Comparison of ENCODE assay signal across 16 cellular contexts in the genomic region with DNA sequence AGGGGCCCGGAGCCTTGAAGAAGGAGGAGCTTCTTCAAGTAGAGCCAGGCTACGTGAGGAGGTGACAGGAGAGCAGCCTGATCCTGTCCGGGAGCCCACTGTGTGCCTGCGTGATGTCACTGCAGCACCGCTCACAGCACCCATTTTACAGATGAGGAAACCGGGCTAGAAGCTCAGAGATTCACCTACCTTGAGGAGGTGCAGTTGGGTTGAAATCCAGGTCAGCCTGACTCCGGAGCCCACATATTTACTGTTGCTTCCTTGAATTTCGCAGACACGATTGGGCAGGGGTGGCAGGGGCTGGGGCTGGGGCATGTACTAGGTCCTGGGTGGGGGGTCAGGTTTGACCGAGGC. TPM values are rescaled to one million over a fixed set of nuclear protein-coding genes. Genes with fewer than 3 reads are reported as not detected.
DNase-seq lines count a peak whose midpoint lies in the region; ATAC-seq and TF ChIP-seq lines count a peak whose summit lies in the region.
"Had no signal": no experiment of that assay in that cellular context is flagged by ENCODE, and none has a peak within 500 bp of the region (broad histone marks: within the 10 kb centered on the region; RNA-seq: fewer than 3 reads in every experiment).

No MANE protein-coding gene starts in this region.

- H3K9ac ChIP-seq in H9 (ENCODE audit: extremely low read depth, insufficient read length, low read length), result no peak overlapping the region
- H3K9ac ChIP-seq in OCI-LY3 (ENCODE audit: low read length), result peak overlapping the region; percentile 49

- no peak for TF ChIP-seq EP300 in sigmoid colon (IDR thresholded peaks at IDR 0.05)

- H3K27ac Mint-ChIP-seq in H9, result no peak overlapping the region; a peak in 1 of 7 replicates
- H3K27ac Mint-ChIP-seq in T-cell, result no peak overlapping the region

- H4K20me1 ChIP-seq in H9 (ENCODE audit: control insufficient read depth, insufficient read depth, insufficient read length) (no peaks in the 10 kb centered on the region), OCI-LY3 (ENCODE audit: insufficient read depth, low read length) (no peaks in the 10 kb centered on the region)

- H3K4me2 ChIP-seq in H9 (ENCODE audit: insufficient read depth, insufficient read length, low read length) (peak overlapping the region; percentile 84), OCI-LY3 (ENCODE audit: low read length) (peak overlapping the region; percentile 63)

- H3K4me3 ChIP-seq in OCI-LY3 (ENCODE audit: low read length) (peak overlapping the region; percentile 41), iPS-11a (ENCODE audit: low read depth, low read length) (peak overlapping the region; percentile 28), sigmoid colon (peak overlapping the region in 3 of 4 donors; percentile 26 to 36 (median 34))

- H2AK5ac ChIP-seq in H9 (ENCODE audit: insufficient read length, low read length), result no peak overlapping the region

- no peak overlapping the region for H2BK5ac ChIP-seq in H9 (ENCODE audit: insufficient read length, low read length)

- CTCF ChIA-PET in T-cell (lab: Charles Lee), result interaction anchor here in 1 of 2 donors (0.6 kb wide), 1 partner anchor 844 kb away, joined by 3 read pairs; no protein-coding TSS in a partner anchor

- no peak overlapping the region for H3K27ac ChIP-seq in H9 (ENCODE audit: insufficient read length, low read depth, low read length)
- peak overlapping the region; percentile 37 for H3K27ac ChIP-seq in OCI-LY3 (ENCODE audit: low read length)
- peak overlapping the region; percentile 43 to 59 (median 53) for H3K27ac ChIP-seq in sigmoid colon
- H3K27ac ChIP-seq: neutrophil had no signal

- peaks cover 4% of the 10 kb centered on the region; the same call in 1 of the 2 replicates for H3K4me1 ChIP-seq in H9 (ENCODE audit: insufficient read depth, low read length)
- peaks cover 57% of the 10 kb centered on the region for H3K4me1 ChIP-seq in OCI-LY3 (ENCODE audit: low read length)
- peaks cover 0 to 32% (median 23%) of the 10 kb centered on the region in 4 donors for H3K4me1 ChIP-seq in sigmoid colon

- no peaks in the 10 kb centered on the region for H3K36me3 ChIP-seq in OCI-LY3 (replicated peaks; ENCODE audit: low read depth, low read length)
- H3K36me3 ChIP-seq in sigmoid colon, result no peaks in the 10 kb centered on the region
- H3K36me3 ChIP-seq: neutrophil had no signal

- POLR2A ChIA-PET in T-cell (lab: Charles Lee), result interaction anchor here in 1 of 2 donors (0.6 kb wide), 1 partner anchor 269 kb away, joined by 3 read pairs; no protein-coding TSS in a partner anchor

- H4K91ac ChIP-seq in H9 (ENCODE audit: insufficient read length, low read depth, low read length), result no peak overlapping the region

- no CpG with 5 or more reads among the region's 10 CpGs for WGBS in H9 (ENCODE audit: extremely low coverage, insufficient read length, low lambda C conversion rate)
- WGBS in sigmoid colon, 2 donors, result 58 to 62% methylated on average over 10 of the region's 10 CpGs

- no peak overlapping the region for H3T11ph ChIP-seq in H9 (ENCODE audit: low read length)

- H3K9me3 ChIP-seq in H9 (ENCODE audit: control insufficient read depth, low read depth, low read length) (no peaks in the 10 kb centered on the region), OCI-LY3 (ENCODE audit: insufficient read depth, low read length) (no peaks in the 10 kb centered on the region), sigmoid colon (no peaks in the 10 kb centered on the region)
- H3K9me3 ChIP-seq: neutrophil had no signal

- TF ChIP-seq POLR2A in sigmoid colon (IDR thresholded peaks at IDR 0.05), result no peak

- H2BK20ac ChIP-seq in H9 (ENCODE audit: low read depth, low read length, poor library complexity, severe bottlenecking), result no peak overlapping the region

- no peak for ATAC-seq in T-cell (replicated peaks in 1 of 4)

- H2AFZ ChIP-seq in H9 (ENCODE audit: low read length) (no peak overlapping the region), OCI-LY3 (ENCODE audit: low read depth, low read length) (0 out of 2 replicates have a peak overlapping the region, but pooled peaks have one; percentile 43)

- no peak overlapping the region for H4K8ac ChIP-seq in H9 (replicated peaks; ENCODE audit: insufficient read length, low read depth, low read length)

- TF ChIP-seq CTCF in H9 (conservative IDR thresholded peaks at IDR 0.05) (no peak), OCI-LY3 (IDR thresholded peaks at IDR 0.05; ENCODE audit: low read depth, low read length) (no peak), sigmoid colon (IDR thresholded peaks at IDR 0.05) (no peak)

- no peak overlapping the region for H3K4ac ChIP-seq in H9 (ENCODE audit: low read depth, low read length)

- H2BK120ac ChIP-seq in H9 (ENCODE audit: low read depth, low read length, poor library complexity, severe bottlenecking), result no peak overlapping the region

- H3K18ac ChIP-seq in H9 (ENCODE audit: insufficient read length, low read depth, low read length), result no peak overlapping the region

- H2BK12ac ChIP-seq in H9 (ENCODE audit: insufficient read length, low read depth, low read length), result no peak overlapping the region

- H3K4me3 Mint-ChIP-seq in H9 (peak overlapping the region; percentile 65 to 79), T-cell (peak overlapping the region in 1 of 3 donors; percentile 63)

- no peaks in the 10 kb centered on the region for H3K36me3 Mint-ChIP-seq in H9 (ENCODE audit: insufficient read depth in 1 of 3, low read depth in 3 of 3)
- no peaks in the 10 kb centered on the region for H3K36me3 Mint-ChIP-seq in T-cell

- no peaks in the 10 kb centered on the region for H3K9me3 Mint-ChIP-seq in H9
- H3K9me3 Mint-ChIP-seq in T-cell, result no peaks in the 10 kb centered on the region

- H3K27me3 ChIP-seq in H9 (ENCODE audit: insufficient read depth, low read length) (no peaks in the 10 kb centered on the region; the same call in 1 of the 2 replicates), OCI-LY3 (ENCODE audit: low read depth, low read length) (no peaks in the 10 kb centered on the region), sigmoid colon (peaks cover 0 to 77% (median 10%) of the 10 kb centered on the region in 3 donors)

- H3K14ac ChIP-seq in H9 (ENCODE audit: insufficient read depth, low read length), result no peak overlapping the region

- no peak overlapping the region for H3K23ac ChIP-seq in H9 (ENCODE audit: insufficient read length, low read depth, low read length)

- no peak overlapping the region for H4K5ac ChIP-seq in H9 (ENCODE audit: insufficient read length, low read depth, low read length)

- H3K79me1 ChIP-seq in H9 (ENCODE audit: insufficient read depth, low read depth, low read length, poor library complexity, severe bottlenecking), result no peaks in the 10 kb centered on the region

- DNase-seq in H9 (peak; percentile 48), sigmoid colon (no peak), NCI-H146 (lab: John Stamatoyannopoulos, UW) (no peak), T-cell (no peak), MV-4-11 (lab: John Stamatoyannopoulos, UW) (no peak)
- DNase-seq: activated CD4-positive, alpha-beta T cell treated with anti-CD3 and anti-CD28 coated beads for 1 hour; activated naive CD4-positive, alpha-beta T cell treated with Interleukin-2 at 50 U/mL for 16 hours; erythroblast; mammary epithelial cell; NCI-H2029; NCI-H510A treated with DMSO at 0.1 percent for 48 hours; stimulated activated CD4-positive, alpha-beta T cell treated with anti-CD3 and anti-CD28 coated beads, Interleukin-2, amount 100 ng/mL, for 48 hours; T1000 had no signal

- H3K4me1 Mint-ChIP-seq in H9 (peaks cover 55 to 74% of the 10 kb centered on the region in 2 experiments), T-cell (peaks cover 16 to 28% (median 16%) of the 10 kb centered on the region in 3 donors)

- H3K27me3 Mint-ChIP-seq in H9 (ENCODE audit: low read depth) (peaks cover 55% of the 10 kb centered on the region), T-cell (peaks cover 22 to 51% of the 10 kb centered on the region in 2 donors)

- H3K23me2 ChIP-seq in H9 (ENCODE audit: insufficient read length, low read depth, low read length, poor library complexity, severe bottlenecking), result peaks cover 11% of the 10 kb centered on the region

- no peaks in the 10 kb centered on the region for H3K79me2 ChIP-seq in H9 (ENCODE audit: insufficient read depth, low read length)
- H3K79me2 ChIP-seq in OCI-LY3 (ENCODE audit: low read length), result peaks cover 7% of the 10 kb centered on the region; the same call in 1 of the 2 replicates

- intact Hi-C loops in sigmoid colon (cut with DNase I), result no loop called here

- no peak overlapping the region for H3K56ac ChIP-seq in H9 (ENCODE audit: insufficient read length, low read depth, low read length)

- H2BK15ac ChIP-seq in H9 (ENCODE audit: low read depth, low read length), result no peak overlapping the region

RNA-seq across cellular contexts. Expression of a gene that starts 12.5 kb away (rescaled TPM):
- total RNA-seq in H9 (2021), result 2.1 and 2.2 TPM in 2 replicates
- 1 to 10 TPM; 2.1 to 3.4 (median 2.9) TPM for total RNA-seq in sigmoid colon
- 1 to 10 TPM in 1 of 3 donors, not detected in 2; 1.5 TPM for polyA plus RNA-seq in sigmoid colon
- total RNA-seq in T-cell, result not detected
